In genomic region chr10:72132854-72133253, GRCh38 we compare ENCODE assay signal across 23 cellular contexts. TPM values are rescaled to one million over a fixed set of nuclear protein-coding genes. Genes with fewer than 3 reads are reported as not detected.
DNase-seq lines count a peak whose midpoint lies in the region; ATAC-seq and TF ChIP-seq lines count a peak whose summit lies in the region.
"Had no signal": no experiment of that assay in that cellular context is flagged by ENCODE, and none has a peak within 500 bp of the region (broad histone marks: within the 10 kb centered on the region; RNA-seq: fewer than 3 reads in every experiment).

No MANE protein-coding gene starts in this region.

- peaks cover 6 to 15% (median 10%) of the 10 kb centered on the region in 4 donors for H3K4me1 ChIP-seq in upper lobe of left lung
- H3K4me1 ChIP-seq in testis = no peaks in the 10 kb centered on the region
- H3K4me1 ChIP-seq: suprapubic skin had no signal

- TF ChIP-seq CTCF in C4-2B (conservative IDR thresholded peaks at IDR 0.05) (0 out of 2 replicates have a peak, but pooled peaks have one; percentile 2), upper lobe of left lung (IDR thresholded peaks at IDR 0.05) (no peak), testis (IDR thresholded peaks at IDR 0.05) (no peak)

- H3K27ac Mint-ChIP-seq in activated naive CD8-positive, alpha-beta T cell treated with anti-CD3 and anti-CD28 coated beads, Interleukin-2, amount 10 ng/mL, durations not matched to agents 7 days and 5 days = peak overlapping the region; percentile 49

- no peak for DNase-seq in activated naive CD8-positive, alpha-beta T cell treated with anti-CD3 and anti-CD28 coated beads, Interleukin-2, amount 10 ng/mL, durations not matched to agents 7 days and 5 days
- DNase-seq in activated effector memory CD4-positive, alpha-beta T cell treated with anti-CD3 and anti-CD28 coated beads, Interleukin-2, amount 50 U/mL, for 16 hours = no peak
- no peak for DNase-seq in upper lobe of left lung
- no peak for DNase-seq in testis
- DNase-seq in germinal center (ENCODE audit: low spot score) = no peak
- DNase-seq: activated CD4-positive, alpha-beta T cell treated with anti-CD3 and anti-CD28 coated beads, Interleukin-2, amount 50 U/mL, for 4 hours; activated CD4-positive, CD25-positive, alpha-beta regulatory T cell; activated effector memory CD4-positive, alpha-beta T cell treated with Interleukin-2 at 50 U/mL for 16 hours; amniotic stem cell; effector CD4-positive, alpha-beta T cell; H7; heart left ventricle; NCI-H1417; NCI-H2081 treated with DMSO at 0.1 percent for 48 hours; occipital lobe had no signal

- peaks cover 41% of the 10 kb centered on the region for H3K4me1 Mint-ChIP-seq in activated naive CD8-positive, alpha-beta T cell treated with anti-CD3 and anti-CD28 coated beads, Interleukin-2, amount 10 ng/mL, durations not matched to agents 7 days and 5 days

- H3K36me3 Mint-ChIP-seq in activated naive CD8-positive, alpha-beta T cell treated with anti-CD3 and anti-CD28 coated beads, Interleukin-2, amount 10 ng/mL, durations not matched to agents 7 days and 5 days = peaks cover 36% of the 10 kb centered on the region

- H3K4me3 Mint-ChIP-seq in activated naive CD8-positive, alpha-beta T cell treated with anti-CD3 and anti-CD28 coated beads, Interleukin-2, amount 10 ng/mL, durations not matched to agents 7 days and 5 days = peak overlapping the region; percentile 50
- H3K4me3 Mint-ChIP-seq: IgD-negative memory B cell had no signal

- H3K36me3 ChIP-seq in upper lobe of left lung (peaks cover 0 to 11% (median 3%) of the 10 kb centered on the region in 4 donors), testis (ENCODE audit: low read depth, missing control alignments) (no peaks in the 10 kb centered on the region)

- WGBS in upper lobe of left lung, 2 donors = 90 to 96% methylated on average over 4 of the region's 4 CpGs
- WGBS in testis, 2 donors = 84 to 92% methylated on average over 4 of the region's 4 CpGs

- H3K27me3 ChIP-seq in upper lobe of left lung (no peaks in the 10 kb centered on the region), testis (no peaks in the 10 kb centered on the region)
- H3K27me3 ChIP-seq: BLaER1, heart left ventricle, suprapubic skin had no signal

- no peaks in the 10 kb centered on the region for H3K9me3 ChIP-seq in upper lobe of left lung
- no peaks in the 10 kb centered on the region for H3K9me3 ChIP-seq in testis
- H3K9me3 ChIP-seq: heart left ventricle, suprapubic skin had no signal

- TF ChIP-seq POLR2A in upper lobe of left lung (IDR thresholded peaks at IDR 0.05) (no peak), testis (IDR thresholded peaks at IDR 0.05) (no peak)

- no peaks in the 10 kb centered on the region for H3K9me3 Mint-ChIP-seq in activated naive CD8-positive, alpha-beta T cell treated with anti-CD3 and anti-CD28 coated beads, Interleukin-2, amount 10 ng/mL, durations not matched to agents 7 days and 5 days
- H3K9me3 Mint-ChIP-seq: IgD-negative memory B cell had no signal

- H3K27ac ChIP-seq in C4-2B (no peak overlapping the region), upper lobe of left lung (peak overlapping the region in 1 of 4 donors; percentile 22), testis (no peak overlapping the region)
- H3K27ac ChIP-seq: BLaER1, epithelial cell of prostate, skin epidermis, suprapubic skin had no signal

- intact Hi-C loops in testis (cut with DNase I; ENCODE audit: low total_unique reads) = no loop called here

- no peak for TF ChIP-seq EP300 in upper lobe of left lung (IDR thresholded peaks at IDR 0.05)

- H3K4me3 ChIP-seq in upper lobe of left lung = no peak overlapping the region
- H3K4me3 ChIP-seq in testis = no peak overlapping the region
- H3K4me3 ChIP-seq: BLaER1, heart left ventricle, skin epidermis, suprapubic skin had no signal

- ATAC-seq in GM18502 (IDR thresholded peaks at IDR 0.05; ENCODE audit: poor library complexity, unreplicated experiment) (peak; percentile 27), HG02759 (IDR thresholded peaks at IDR 0.05; ENCODE audit: unreplicated experiment) (peak; percentile 27), upper lobe of left lung (ENCODE audit: low FRiP score in 2 of 2) (no peak)
- no peak for ATAC-seq in activated naive CD8-positive, alpha-beta T cell treated with anti-CD3 and anti-CD28 coated beads, Interleukin-2, amount 10 ng/mL, durations not matched to agents 7 days and 5 days (ENCODE audit: low read depth)

- POLR2A ChIA-PET in activated naive CD8-positive, alpha-beta T cell treated with anti-CD3 and anti-CD28 coated beads, Interleukin-2, amount 10 ng/mL, durations not matched to agents 7 days and 5 days (lab: Charles Lee) = interaction anchor here (0.6 to 1.8 kb wide), 7 partner anchors 42 to 204 kb away, joined by 3 to 7 read pairs (median 5); partner anchors contain the start of gene DDIT4

- no peaks in the 10 kb centered on the region for H3K27me3 Mint-ChIP-seq in activated naive CD8-positive, alpha-beta T cell treated with anti-CD3 and anti-CD28 coated beads, Interleukin-2, amount 10 ng/mL, durations not matched to agents 7 days and 5 days
- H3K27me3 Mint-ChIP-seq: IgD-negative memory B cell had no signal

RNA-seq across cellular contexts. Expression of gene SPOCK2, which starts 44.5 kb away (rescaled TPM):
- total RNA-seq in activated naive CD8-positive, alpha-beta T cell treated with anti-CD3 and anti-CD28 coated beads, Interleukin-2, amount 10 ng/mL, durations not matched to agents 7 days and 5 days = 100 to 1,000 TPM; 370 to 371 TPM
- total RNA-seq in upper lobe of left lung (100 to 1,000 TPM in 5 of 6 donors, 10 to 100 TPM in 1; 62.9 to 532 (median 159) TPM), testis (100 to 1,000 TPM; 113 to 212 TPM)
- 73.6 TPM for polyA plus RNA-seq in testis (ENCODE audit: insufficient read depth, low read depth, low replicate concordance)

Comparison
In these comparisons a context has a peak if more than half of its experiments do, and no peak if none do; other contexts are left out.
1. ATAC-seq: peak in GM18502 (single experiment) and HG02759 (single experiment); none in activated naive CD8-positive, alpha-beta T cell treated with anti-CD3 and anti-CD28 coated beads, Interleukin-2, amount 10 ng/mL, durations not matched to agents 7 days and 5 days (single experiment) and upper lobe of left lung (0 of 2).